27 cellular contexts compared by ENCODE assay signal in the genomic region with DNA sequence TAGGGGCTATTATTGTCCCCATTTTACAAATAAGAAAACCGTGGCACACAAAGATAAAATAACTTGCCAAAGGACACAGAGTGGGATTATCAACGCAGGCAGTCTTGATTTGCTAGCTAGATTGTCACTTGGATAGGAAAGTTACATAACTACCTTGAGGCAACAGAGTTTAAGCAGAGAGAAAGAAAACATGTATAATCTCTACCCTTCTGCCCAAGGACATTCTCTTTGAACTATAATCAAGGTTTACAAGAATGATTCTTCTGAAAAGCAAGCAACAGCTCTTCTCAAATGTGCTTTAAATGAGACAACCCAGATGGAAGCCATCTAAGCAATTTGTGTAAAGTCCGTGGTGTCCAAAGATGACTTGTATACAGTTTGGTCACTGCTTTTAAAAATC.
"Had no signal": no experiment of that assay in that cellular context is flagged by ENCODE, and none has a peak within 500 bp of the region (broad histone marks: within the 10 kb centered on the region; RNA-seq: fewer than 3 reads in every experiment).

No MANE protein-coding gene starts in this region.

- H3K27me3 ChIP-seq: ascending aorta, cardiac muscle cell, SJCRH30 had no signal

- H3K9me3 ChIP-seq: ascending aorta, SJCRH30 had no signal

- H3K27ac Mint-ChIP-seq: activated CD4-positive, alpha-beta T cell treated with anti-CD3 and anti-CD28 coated beads, Interleukin-2, amount 10 ng/mL, durations not matched to agents 24 days and 14 days; activated CD8-positive, alpha-beta T cell treated with anti-CD3 and anti-CD28 coated beads for 36 hours; activated naive CD8-positive, alpha-beta T cell treated with anti-CD3 and anti-CD28 coated beads, Interleukin-2, amount 10 ng/mL, durations not matched to agents 7 days and 5 days; activated T-cell treated with anti-CD3 and anti-CD28 coated beads, Interleukin-2, amount 50 U/mL, for 72 hours; activated T-helper 17 cell treated with anti-CD3 and anti-CD28 coated beads, Interleukin-2, amount 50 U/mL, for 72 hours; T-helper 1 cell treated with Interleukin-12 subunit alpha and Interleukin-12 subunit beta and Interleukin-4 antibody, amounts not matched to agents 30 μg/mL and 1 μg/mL, for 36 hours; T-helper 2 cell treated with Interferon-gamma antibody and Interleukin-4, amounts not matched to agents 5 μg/mL and 100 μg/mL, for 36 hours had no signal

- H3K27me3 Mint-ChIP-seq: activated CD4-positive, alpha-beta T cell treated with anti-CD3 and anti-CD28 coated beads, Interleukin-2, amount 10 ng/mL, durations not matched to agents 24 days and 14 days; activated CD8-positive, alpha-beta T cell treated with anti-CD3 and anti-CD28 coated beads for 36 hours; activated naive CD8-positive, alpha-beta T cell treated with anti-CD3 and anti-CD28 coated beads, Interleukin-2, amount 10 ng/mL, durations not matched to agents 7 days and 5 days; activated T-helper 17 cell treated with anti-CD3 and anti-CD28 coated beads, Interleukin-2, amount 50 U/mL, for 72 hours; central memory CD8-positive, alpha-beta T cell had no signal

- H3K36me3 ChIP-seq: ascending aorta, cardiac muscle cell, SJCRH30 had no signal

- H3K4me3 ChIP-seq: ascending aorta, cardiac muscle cell, SJCRH30, SK-N-MC had no signal

- H3K4me3 Mint-ChIP-seq: activated CD4-positive, alpha-beta T cell treated with anti-CD3 and anti-CD28 coated beads, Interleukin-2, amount 10 ng/mL, durations not matched to agents 24 days and 14 days; activated CD8-positive, alpha-beta T cell treated with anti-CD3 and anti-CD28 coated beads for 36 hours; activated naive CD8-positive, alpha-beta T cell treated with anti-CD3 and anti-CD28 coated beads, Interleukin-2, amount 10 ng/mL, durations not matched to agents 7 days and 5 days; activated T-cell treated with anti-CD3 and anti-CD28 coated beads, Interleukin-2, amount 50 U/mL, for 72 hours; activated T-helper 17 cell treated with anti-CD3 and anti-CD28 coated beads, Interleukin-2, amount 50 U/mL, for 72 hours; central memory CD8-positive, alpha-beta T cell; T-helper 1 cell treated with Interleukin-12 subunit alpha and Interleukin-12 subunit beta and Interleukin-4 antibody, amounts not matched to agents 30 μg/mL and 1 μg/mL, for 36 hours; T-helper 2 cell treated with Interferon-gamma antibody and Interleukin-4, amounts not matched to agents 5 μg/mL and 100 μg/mL, for 36 hours had no signal

- H3K27ac ChIP-seq: ascending aorta, cardiac muscle cell, SJCRH30, SK-N-MC had no signal

- DNase-seq: activated CD4-positive, alpha-beta T cell treated with anti-CD3 and anti-CD28 coated beads, Interleukin-2, amount 10 ng/mL, durations not matched to agents 24 days and 14 days; activated CD4-positive, alpha-beta T cell treated with anti-CD3 and anti-CD28 coated beads, Interleukin-2, amount 50 U/mL, for 4 hours; activated CD8-positive, alpha-beta T cell treated with anti-CD3 and anti-CD28 coated beads for 36 hours; activated effector memory CD4-positive, alpha-beta T cell treated with anti-CD3 and anti-CD28 coated beads, Interleukin-2, amount 50 U/mL, for 16 hours; activated naive CD4-positive, alpha-beta T cell; activated naive CD4-positive, alpha-beta T cell treated with anti-CD3 and anti-CD28 coated beads, Interleukin-2, amount 50 U/mL, for 16 hours; activated naive CD8-positive, alpha-beta T cell treated with anti-CD3 and anti-CD28 coated beads, Interleukin-2, amount 10 ng/mL, durations not matched to agents 7 days and 5 days; activated T-cell treated with anti-CD3 and anti-CD28 coated beads, Interleukin-2, amount 50 U/mL, for 1 hour; activated T-cell treated with anti-CD3 and anti-CD28 coated beads, Interleukin-2, amount 50 U/mL, for 72 hours; amygdala; Kasumi-1; KG1; NCI-H1417 treated with DMSO at 0.1 percent for 48 hours; NCI-H2029 treated with DMSO at 0.1 percent for 48 hours; NCI-H2171; NCI-H2227 treated with DMSO at 0.1 percent for 48 hours; NCI-H446; NCI-H524; SJCRH30 had no signal

- ATAC-seq: activated CD8-positive, alpha-beta T cell treated with anti-CD3 and anti-CD28 coated beads for 36 hours; activated T-cell treated with anti-CD3 and anti-CD28 coated beads, Interleukin-2, amount 50 U/mL, for 72 hours; activated T-helper 17 cell treated with anti-CD3 and anti-CD28 coated beads, Interleukin-2, amount 50 U/mL, for 72 hours; Panc1 had no signal

- H3K9me3 Mint-ChIP-seq: activated CD8-positive, alpha-beta T cell treated with anti-CD3 and anti-CD28 coated beads for 36 hours; central memory CD8-positive, alpha-beta T cell; T-helper 1 cell treated with Interleukin-12 subunit alpha and Interleukin-12 subunit beta and Interleukin-4 antibody, amounts not matched to agents 30 μg/mL and 1 μg/mL, for 36 hours had no signal

- H3K4me1 ChIP-seq: ascending aorta, SJCRH30 had no signal
